In genomic region chr19:2145831-2146241, GRCh38 we compare ENCODE assay signal across 1 cellular context.
TF ChIP-seq lines count a peak whose summit lies in the region.

No MANE protein-coding gene starts in this region.

TF ChIP-seq in IMR-90, 13 proteins besides CTCF, POLR2A, EP300 and RAD21 (continued from another document):
- TF ChIP-seq, protein P1, sequence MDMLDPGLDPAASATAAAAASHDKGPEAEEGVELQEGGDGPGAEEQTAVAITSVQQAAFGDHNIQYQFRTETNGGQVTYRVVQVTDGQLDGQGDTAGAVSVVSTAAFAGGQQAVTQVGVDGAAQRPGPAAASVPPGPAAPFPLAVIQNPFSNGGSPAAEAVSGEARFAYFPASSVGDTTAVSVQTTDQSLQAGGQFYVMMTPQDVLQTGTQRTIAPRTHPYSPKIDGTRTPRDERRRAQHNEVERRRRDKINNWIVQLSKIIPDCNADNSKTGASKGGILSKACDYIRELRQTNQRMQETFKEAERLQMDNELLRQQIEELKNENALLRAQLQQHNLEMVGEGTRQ (IDR thresholded peaks at IDR 0.05; ENCODE audit: low read depth, low read length) = no peak
- TF ChIP-seq MAZ (IDR thresholded peaks at IDR 0.05; ENCODE audit: borderline replicate concordance, low read depth, low read length) = no peak
- 0 out of 2 replicates have a peak, but pooled peaks have one; percentile 16 for TF ChIP-seq CEBPB (IDR thresholded peaks at IDR 0.05; ENCODE audit: low read depth, low read length)
